11 cellular contexts compared by ENCODE assay signal in the genomic region with DNA sequence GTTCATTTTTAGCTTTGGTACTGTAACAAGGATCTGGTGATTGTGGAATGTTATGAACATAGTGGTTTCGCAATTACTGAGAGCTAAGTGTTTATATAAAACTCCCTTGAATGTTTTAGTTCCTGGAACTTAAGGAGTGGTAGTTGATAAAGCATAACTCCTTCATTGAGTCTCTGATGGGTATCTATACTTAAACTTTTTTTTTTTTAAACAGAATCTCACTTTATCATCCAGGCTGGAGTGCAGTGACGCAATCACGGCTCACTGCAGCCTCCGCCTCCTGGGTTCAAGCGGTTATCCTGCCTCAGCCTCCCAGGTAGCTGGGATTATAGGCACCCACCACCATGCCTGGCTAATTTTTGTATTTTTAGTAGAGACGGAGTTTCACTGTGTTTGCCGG. TPM values are rescaled to one million over a fixed set of nuclear protein-coding genes. Genes with fewer than 3 reads are reported as not detected.
DNase-seq lines count a peak whose midpoint lies in the region; ATAC-seq, FAIRE-seq and TF ChIP-seq lines count a peak whose summit lies in the region.
"Had no signal": no experiment of that assay in that cellular context is flagged by ENCODE, and none has a peak within 500 bp of the region (broad histone marks: within the 10 kb centered on the region; RNA-seq: fewer than 3 reads in every experiment).

No MANE protein-coding gene starts in this region.

- peak; percentile 77 for FAIRE-seq in astrocyte (lab: Jason Lieb, UNC)

- no peak overlapping the region for H3K9ac ChIP-seq in astrocyte (ENCODE audit: low read length)

- H3K79me2 ChIP-seq in astrocyte (ENCODE audit: insufficient read depth, low read length), result peaks cover 54% of the 10 kb centered on the region

- no peaks in the 10 kb centered on the region for H3K4me1 ChIP-seq in astrocyte (ENCODE audit: insufficient read depth, low read length)
- H3K4me1 ChIP-seq in tibial nerve, result peaks cover 0 to 12% (median 0%) of the 10 kb centered on the region in 4 donors

- intact Hi-C loops in left ventricle myocardium superior (cut with micrococcal nuclease), result no loop called here

- no peak overlapping the region for H2AFZ ChIP-seq in astrocyte (ENCODE audit: low read depth, low read length)

- H4K20me1 ChIP-seq in astrocyte (ENCODE audit: insufficient read depth, low read length), result peaks cover 13% of the 10 kb centered on the region

- no peaks in the 10 kb centered on the region for H3K9me3 Mint-ChIP-seq in astrocyte (ENCODE audit: unreplicated experiment)

- ATAC-seq in left ventricle myocardium superior, result peak; percentile 50

- no peak overlapping the region for H3K27ac ChIP-seq in astrocyte (ENCODE audit: low read depth, low read length)
- H3K27ac ChIP-seq in tibial nerve, result peak overlapping the region in 3 of 4 donors; percentile 30 to 72 (median 36)
- H3K27ac ChIP-seq: SJSA1 had no signal

- no peaks in the 10 kb centered on the region for H3K36me3 ChIP-seq in astrocyte (ENCODE audit: insufficient read depth, low read length)
- H3K36me3 ChIP-seq in tibial nerve, result peaks cover 0 to 26% (median 0%) of the 10 kb centered on the region in 3 donors

- H3K9me3 ChIP-seq in astrocyte (ENCODE audit: insufficient read depth, low read depth, low read length) (no peaks in the 10 kb centered on the region), tibial nerve (no peaks in the 10 kb centered on the region)
- H3K9me3 ChIP-seq: SJSA1 had no signal

- H3K27me3 ChIP-seq in astrocyte (ENCODE audit: insufficient read depth, low read length), result no peaks in the 10 kb centered on the region
- no peaks in the 10 kb centered on the region for H3K27me3 ChIP-seq in tibial nerve
- H3K27me3 ChIP-seq: SJSA1 had no signal

- no peak overlapping the region for H3K27ac Mint-ChIP-seq in astrocyte (ENCODE audit: unreplicated experiment)

- peaks cover 4% of the 10 kb centered on the region for H3K4me1 Mint-ChIP-seq in astrocyte (ENCODE audit: low read depth, unreplicated experiment)

- WGBS in tibial nerve, 2 donors, result 80 to 88% methylated on average over 7 of the region's 7 CpGs

- DNase-seq in HT-29 (ENCODE audit: low spot score) (peak; percentile 47), astrocyte (ENCODE audit: low read depth) (peak; percentile 89), left ventricle myocardium superior (no peak), tibial nerve (ENCODE audit: low spot score in 2 of 2) (no peak), NCI-H1694 treated with DMSO at 0.1 percent for 48 hours (lab: John Stamatoyannopoulos, UW) (no peak), NCI-H510A treated with DMSO at 0.1 percent for 48 hours (lab: John Stamatoyannopoulos, UW) (no peak)
- DNase-seq in activated CD4-positive, CD25-positive, alpha-beta regulatory T cell (lab: John Stamatoyannopoulos, UW), result no peak
- DNase-seq: cortex of kidney; NCI-H146; stimulated activated CD4-positive, alpha-beta T cell treated with anti-CD3 and anti-CD28 coated beads, Interleukin-12 subunit alpha, Interleukin-12 subunit beta, amount 100 ng/mL, for 4 hours had no signal

- no peak overlapping the region for H3K4me3 Mint-ChIP-seq in astrocyte (ENCODE audit: unreplicated experiment)

- no peak overlapping the region for H3K4me2 ChIP-seq in astrocyte (ENCODE audit: low read length)

- TF ChIP-seq EP300 in tibial nerve (IDR thresholded peaks at IDR 0.05), result no peak

- no peak for TF ChIP-seq POLR2A in tibial nerve (IDR thresholded peaks at IDR 0.05)

- H3K27me3 Mint-ChIP-seq in astrocyte (ENCODE audit: low read depth, unreplicated experiment), result no peaks in the 10 kb centered on the region

- no peaks in the 10 kb centered on the region for H3K36me3 Mint-ChIP-seq in astrocyte (ENCODE audit: low read depth, unreplicated experiment)

- H3K4me3 ChIP-seq in astrocyte (ENCODE audit: insufficient read depth, low read depth, low read length), result no peak overlapping the region
- H3K4me3 ChIP-seq in tibial nerve, result no peak overlapping the region
- H3K4me3 ChIP-seq: SJSA1 had no signal

- TF ChIP-seq CTCF in astrocyte (IDR thresholded peaks at IDR 0.05; ENCODE audit: insufficient read depth, low read depth, low read length) (no peak), tibial nerve (IDR thresholded peaks at IDR 0.05) (no peak)

RNA-seq across cellular contexts. Expression of a gene that starts 11.3 kb away (rescaled TPM):
- 33.3 and 37.4 TPM in 2 replicates for total RNA-seq in HT-29 (2014; rRNA removed; shearing (Covaris generic))
- total RNA-seq in astrocyte, result 59.3 and 65.2 TPM in 2 replicates
- total RNA-seq in left ventricle myocardium superior, result 15.8 TPM
- 10 to 100 TPM; 28.2 to 54.2 (median 34.3) TPM for total RNA-seq in tibial nerve

RNA-seq across cellular contexts. Expression of a gene that starts 52.0 kb away (rescaled TPM):
- 8.8 and 10.7 TPM in 2 replicates for total RNA-seq in HT-29 (2014; rRNA removed; shearing (Covaris generic))
- total RNA-seq in astrocyte, result 37.7 and 40.8 TPM in 2 replicates
- 48.8 TPM for total RNA-seq in left ventricle myocardium superior
- total RNA-seq in tibial nerve, result 100 to 1,000 TPM in 3 of 4 donors, 10 to 100 TPM in 1; 63.8 to 124 (median 112) TPM

Comparison
In these comparisons a context has a peak if more than half of its experiments do, and no peak if none do; other contexts are left out.
1. DNase-seq: peak in HT-29 (single experiment) and astrocyte (single experiment); none in left ventricle myocardium superior (single experiment), tibial nerve (0 of 2), NCI-H1694 treated with DMSO at 0.1 percent for 48 hours (single experiment), activated CD4-positive, CD25-positive, alpha-beta regulatory T cell (0 of 4) and NCI-H510A treated with DMSO at 0.1 percent for 48 hours (single experiment).